ENCODE assay signal across 8 cellular contexts in the genomic region with DNA sequence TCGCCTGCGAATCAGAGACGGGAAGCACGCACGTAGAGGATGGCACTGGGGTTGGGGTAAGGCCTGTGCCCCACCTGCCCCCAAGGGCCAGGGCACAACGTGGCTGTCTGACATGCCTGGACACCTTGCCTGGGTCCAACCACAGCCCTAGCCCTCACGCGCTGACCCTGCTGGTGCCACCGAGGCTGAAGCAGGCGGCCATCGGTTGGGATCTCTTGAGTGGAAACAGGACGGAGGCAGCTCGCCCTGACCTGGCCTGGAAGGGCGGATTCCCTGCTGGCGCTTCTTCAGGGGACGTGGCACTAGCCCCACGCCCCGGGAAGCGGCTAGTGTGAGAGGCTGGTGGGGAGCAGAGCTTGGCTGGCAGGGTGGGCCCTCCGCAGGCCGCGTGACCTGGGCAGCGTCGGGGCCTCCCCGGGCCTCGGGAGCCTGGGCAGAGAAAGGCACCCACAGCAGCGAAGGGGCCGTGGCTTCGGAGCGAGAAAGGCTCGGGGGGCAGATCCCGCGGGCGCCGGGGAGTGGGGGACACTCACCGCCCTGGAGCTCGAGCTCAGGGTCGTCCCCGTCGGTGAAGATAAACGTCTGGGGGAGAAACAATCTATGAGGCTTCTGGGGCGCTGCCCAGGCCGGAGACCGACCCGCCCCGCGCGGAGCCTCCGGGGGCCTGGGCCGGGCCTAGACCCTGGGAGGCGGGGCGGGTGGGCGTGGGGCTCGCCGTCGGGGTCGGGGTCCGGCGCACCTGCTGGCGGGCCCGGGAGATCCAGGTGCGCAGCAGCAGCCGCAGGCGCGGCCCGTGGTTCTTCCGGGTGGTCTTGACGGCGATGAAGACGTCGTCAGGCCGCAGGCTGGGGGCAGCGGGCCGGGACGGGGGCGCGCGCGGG. TPM values are rescaled to one million over a fixed set of nuclear protein-coding genes. Genes with fewer than 3 reads are reported as not detected.
DNase-seq lines count a peak whose midpoint lies in the region; ATAC-seq and TF ChIP-seq lines count a peak whose summit lies in the region.

No MANE protein-coding gene starts in this region.

- 15% methylated on average over 4 of the region's 79 CpGs; no CpG with 5 or more reads in 1 of the 2 donors for WGBS in gastroesophageal sphincter (ENCODE audit: low coverage in 1 of 2), 2 donors
- WGBS in psoas muscle, 3 donors, result 10 to 21% (median 13%) methylated on average over 38 to 79 of the region's 79 CpGs

- POLR2A ChIA-PET in T-cell (lab: Charles Lee), result no interaction called here

- H3K27me3 Mint-ChIP-seq in T-cell, result no peaks in the 10 kb centered on the region

- H3K4me1 ChIP-seq in gastroesophageal sphincter (peaks cover 0 to 54% (median 26%) of the 10 kb centered on the region in 3 donors), psoas muscle (peaks cover 26% of the 10 kb centered on the region)

- peak overlapping the region; percentile 85 to 88 for H3K27ac Mint-ChIP-seq in T-cell

- H3K27ac ChIP-seq in gastroesophageal sphincter (peak overlapping the region in 3 of 4 donors; percentile 75 to 83 (median 81)), psoas muscle (peak overlapping the region; percentile 67)

- intact Hi-C loops in psoas muscle (cut with DNase I), result no loop called here

- no peaks in the 10 kb centered on the region for H3K27me3 ChIP-seq in gastroesophageal sphincter
- no peaks in the 10 kb centered on the region for H3K27me3 ChIP-seq in psoas muscle (ENCODE audit: insufficient read depth in 3 of 3, low read length in 2 of 3)

- CTCF ChIA-PET in T-cell (lab: Charles Lee), result interaction anchor here in 1 of 2 donors (1.0 kb wide), 1 partner anchor 13 kb away, joined by 4 read pairs; the partner anchor contains the start of gene DCXR

- ATAC-seq in T-cell (replicated peaks in 1 of 4), result peak; percentile 7 to 28 (median 16)
- ATAC-seq in gastroesophageal sphincter, result peak; percentile 9
- ATAC-seq in psoas muscle, result peak; percentile 16 to 45 (median 29)
- no peak for ATAC-seq in HG02884 (IDR thresholded peaks at IDR 0.05; ENCODE audit: unreplicated experiment)

- peaks cover 7% of the 10 kb centered on the region for H3K36me3 Mint-ChIP-seq in T-cell

- H3K9me3 ChIP-seq in gastroesophageal sphincter (no peaks in the 10 kb centered on the region), psoas muscle (no peaks in the 10 kb centered on the region)

- H3K4me3 ChIP-seq in gastroesophageal sphincter (peak overlapping the region; percentile 71 to 84), psoas muscle (peak overlapping the region; percentile 84)

- no peak for TF ChIP-seq EP300 in gastroesophageal sphincter (IDR thresholded peaks at IDR 0.05)

- DNase-seq in NCI-H748 (lab: John Stamatoyannopoulos, UW; ENCODE audit: unreplicated experiment), result peak; percentile 37
- no peak for DNase-seq in NCI-H748 treated with DMSO at 0.1 percent for 48 hours (lab: John Stamatoyannopoulos, UW)
- no peak for DNase-seq in T-cell
- DNase-seq in psoas muscle, result peak; percentile 21 to 51
- no peak for DNase-seq in SKM-1 (lab: John Stamatoyannopoulos, UW; ENCODE audit: unreplicated experiment)
- no peak for DNase-seq in putamen (ENCODE audit: low spot score)

- no peaks in the 10 kb centered on the region for H3K9me3 Mint-ChIP-seq in T-cell

- TF ChIP-seq POLR2A in gastroesophageal sphincter (IDR thresholded peaks at IDR 0.05), result no peak

- H3K4me3 Mint-ChIP-seq in T-cell, result peak overlapping the region; percentile 80 to 87 (median 86)

- H3K36me3 ChIP-seq in gastroesophageal sphincter (peaks cover 0 to 69% of the 10 kb centered on the region in 2 donors), psoas muscle (ENCODE audit: insufficient read depth in 1 of 2, low read depth in 1 of 2) (peaks cover 0 to 61% of the 10 kb centered on the region in 2 donors)

- no peak for TF ChIP-seq CTCF in gastroesophageal sphincter (IDR thresholded peaks at IDR 0.05)
- no peak for TF ChIP-seq CTCF in psoas muscle (IDR thresholded peaks at IDR 0.05)

- peaks cover 5 to 26% (median 18%) of the 10 kb centered on the region in 3 donors for H3K4me1 Mint-ChIP-seq in T-cell

RNA-seq across cellular contexts. Expression of gene RFNG, which starts 0.6 kb away (rescaled TPM):
- total RNA-seq in T-cell, result 10 to 100 TPM; 31.5 to 38.6 (median 35.2) TPM
- 10 to 100 TPM; 28.8 to 48.2 (median 34.3) TPM for total RNA-seq in gastroesophageal sphincter
- 10 to 100 TPM; 27.1 to 37.3 (median 29.3) TPM for total RNA-seq in psoas muscle
- polyA plus RNA-seq in psoas muscle, result 10 to 100 TPM; 31.0 to 40.7 (median 37.3) TPM

RNA-seq across cellular contexts. Expression of gene GPS1, which starts 0.7 kb away (rescaled TPM):
- total RNA-seq in T-cell (100 to 1,000 TPM in 2 of 5 donors, 10 to 100 TPM in 3; 75.3 to 117 (median 98.0) TPM), gastroesophageal sphincter (100 to 1,000 TPM in 1 of 4 donors, 10 to 100 TPM in 3; 69.3 to 103 (median 77.2) TPM), psoas muscle (100 to 1,000 TPM in 2 of 4 donors, 10 to 100 TPM in 2; 89.8 to 112 (median 97.7) TPM)
- 100 to 1,000 TPM in 2 of 3 donors, 10 to 100 TPM in 1; 87.1 to 114 (median 104) TPM for polyA plus RNA-seq in psoas muscle

RNA-seq across cellular contexts. Expression of gene DCXR, which starts 13.5 kb away (rescaled TPM):
- total RNA-seq in T-cell (100 to 1,000 TPM in 1 of 5 donors, 10 to 100 TPM in 4; 70.4 to 111 (median 96.1) TPM), gastroesophageal sphincter (100 to 1,000 TPM in 2 of 4 donors, 10 to 100 TPM in 2; 70.7 to 140 (median 108) TPM), psoas muscle (100 to 1,000 TPM; 111 to 216 (median 155) TPM)
- 100 to 1,000 TPM; 117 to 158 (median 147) TPM for polyA plus RNA-seq in psoas muscle

RNA-seq across cellular contexts. Expression of gene DUS1L, which starts 14.6 kb away (rescaled TPM):
- total RNA-seq in T-cell (100 to 1,000 TPM; 137 to 186 (median 177) TPM), gastroesophageal sphincter (10 to 100 TPM; 35.8 to 62.8 (median 52.9) TPM), psoas muscle (100 to 1,000 TPM in 3 of 4 donors, 10 to 100 TPM in 1; 72.6 to 136 (median 104) TPM)
- polyA plus RNA-seq in psoas muscle, result 100 to 1,000 TPM; 117 to 170 (median 133) TPM

RNA-seq across cellular contexts. Expression of gene RAC3, which starts 19.5 kb away (rescaled TPM):
- 1 to 10 TPM; 1.1 to 5.4 (median 3.6) TPM for total RNA-seq in T-cell
- total RNA-seq in gastroesophageal sphincter, result 1 to 10 TPM in 1 of 4 donors, under 1 TPM in 2, not detected in 1; 0.50 to 6.9 (median 0.54) TPM
- total RNA-seq in psoas muscle, result not detected
- polyA plus RNA-seq in psoas muscle, result under 1 TPM in 2 of 3 donors, not detected in 1; 0.05 to 0.83 TPM

Comparison
In these comparisons a context has a peak if more than half of its experiments do, and no peak if none do; other contexts are left out.
1. DNase-seq: peak in NCI-H748 (single experiment) and psoas muscle (2 of 2); none in NCI-H748 treated with DMSO at 0.1 percent for 48 hours (single experiment), T-cell (0 of 34), SKM-1 (single experiment) and putamen (single experiment).